ENCODE assay signal across 21 cellular contexts in the genomic region with DNA sequence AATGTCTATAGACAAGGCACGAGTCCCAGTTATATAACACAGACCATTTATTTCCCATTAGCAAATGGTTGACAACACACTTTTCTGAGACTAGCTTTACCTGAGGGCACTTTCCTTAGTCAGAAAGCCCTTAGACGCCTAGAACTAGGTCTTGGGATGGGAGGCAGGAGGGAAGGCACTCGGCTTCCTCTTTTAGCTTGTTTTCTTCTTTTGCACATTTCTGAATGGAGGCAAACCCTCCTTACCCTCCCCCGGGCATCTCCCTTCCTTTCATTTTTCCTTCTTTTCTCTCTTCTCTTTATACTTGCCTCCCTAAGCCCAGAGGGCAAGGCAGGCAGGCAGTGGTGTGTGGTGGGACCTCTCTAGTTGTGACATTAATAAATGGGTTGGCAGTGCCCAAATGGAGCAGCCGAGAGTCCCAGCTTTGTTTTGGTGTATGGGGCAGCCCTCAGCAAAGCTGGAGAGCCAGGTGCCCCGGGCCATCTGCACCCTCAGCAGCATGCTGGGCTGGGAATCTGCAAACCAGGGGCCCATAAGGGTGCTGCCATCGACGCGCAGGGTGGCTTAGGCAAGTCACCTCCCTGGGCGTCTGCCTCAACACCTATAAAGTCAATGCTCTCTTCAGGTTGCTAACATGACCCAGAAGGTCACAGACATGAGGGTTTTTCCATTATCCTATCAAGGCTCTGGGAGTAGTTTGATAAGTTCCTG. TPM values are rescaled to one million over a fixed set of nuclear protein-coding genes. Genes with fewer than 3 reads are reported as not detected.
"Had no signal": no experiment of that assay in that cellular context is flagged by ENCODE, and none has a peak within 500 bp of the region (broad histone marks: within the 10 kb centered on the region; RNA-seq: fewer than 3 reads in every experiment).

No MANE protein-coding gene starts in this region.

- H3K9me3 Mint-ChIP-seq: activated CD8-positive, alpha-beta T cell treated with anti-CD3 and anti-CD28 coated beads for 36 hours; activated naive CD4-positive, alpha-beta T cell treated with anti-CD3 and anti-CD28 coated beads, Interleukin-2, amount 50 U/mL, for 72 hours; naive B cell; neural progenitor cell; stimulated activated memory B cell treated with anti-CD40 and anti-IgM and Interleukin-4, amounts not matched to agents 10 μg/mL and 1 μg/mL and 100 μg/mL, for 72 hours had no signal

- H3K4me3 ChIP-seq: adrenal gland, left lung, neural progenitor cell, ovary, thoracic aorta, upper lobe of right lung had no signal

- H3K27me3 Mint-ChIP-seq: activated CD8-positive, alpha-beta T cell treated with anti-CD3 and anti-CD28 coated beads for 36 hours; naive B cell; stimulated activated memory B cell treated with anti-CD40 and anti-IgM and Interleukin-4, amounts not matched to agents 10 μg/mL and 1 μg/mL and 100 μg/mL, for 72 hours had no signal

- H3K36me3 Mint-ChIP-seq: activated naive CD4-positive, alpha-beta T cell treated with anti-CD3 and anti-CD28 coated beads, Interleukin-2, amount 50 U/mL, for 72 hours had no signal

- H3K27me3 ChIP-seq: adrenal gland, left lung, neural progenitor cell, ovary, upper lobe of right lung had no signal

- H3K4me1 ChIP-seq: adrenal gland, neural progenitor cell had no signal

- H3K4me3 Mint-ChIP-seq: activated CD8-positive, alpha-beta T cell treated with anti-CD3 and anti-CD28 coated beads for 36 hours; naive B cell; neural progenitor cell; stimulated activated memory B cell treated with anti-CD40 and anti-IgM and Interleukin-4, amounts not matched to agents 10 μg/mL and 1 μg/mL and 100 μg/mL, for 72 hours had no signal

- ATAC-seq: activated CD8-positive, alpha-beta T cell treated with anti-CD3 and anti-CD28 coated beads for 36 hours; activated naive CD4-positive, alpha-beta T cell treated with anti-CD3 and anti-CD28 coated beads, Interleukin-2, amount 50 U/mL, for 72 hours; left lung; sciatic nerve; stimulated activated memory B cell treated with anti-CD40 and anti-IgM and Interleukin-4, amounts not matched to agents 10 μg/mL and 1 μg/mL and 100 μg/mL, for 72 hours; upper lobe of right lung had no signal

- DNase-seq: activated CD4-positive, alpha-beta T cell treated with anti-CD3 and anti-CD28 coated beads for 48 hours; activated CD4-positive, CD25-positive, alpha-beta regulatory T cell; activated CD8-positive, alpha-beta T cell treated with anti-CD3 and anti-CD28 coated beads for 36 hours; activated effector memory CD4-positive, alpha-beta T cell treated with Interleukin-2 at 50 U/mL for 16 hours; activated T-cell treated with anti-CD3 and anti-CD28 coated beads, Interleukin-2, amount 50 U/mL, for 48 hours; cerebellar nuclear complex; cortex of kidney; kidney; left lung; naive B cell; ovary; stimulated activated CD4-positive, alpha-beta T cell treated with anti-CD3 and anti-CD28 coated beads, Interleukin-4, amount 100 ng/mL, for 24 hours; upper lobe of right lung had no signal

- H3K27ac ChIP-seq: adrenal gland, left lung, neural progenitor cell, ovary, thoracic aorta, upper lobe of right lung had no signal

- H3K36me3 ChIP-seq: adrenal gland, neural progenitor cell, ovary, thoracic aorta, upper lobe of right lung had no signal

- H3K27ac Mint-ChIP-seq: activated CD8-positive, alpha-beta T cell treated with anti-CD3 and anti-CD28 coated beads for 36 hours; activated naive CD4-positive, alpha-beta T cell treated with anti-CD3 and anti-CD28 coated beads, Interleukin-2, amount 50 U/mL, for 72 hours; neural progenitor cell had no signal

- H3K9me3 ChIP-seq: adrenal gland, left lung, ovary, thoracic aorta, upper lobe of right lung had no signal

RNA-seq across cellular contexts. Expression of gene BCL2L10, which starts 21.1 kb away (rescaled TPM):
- total RNA-seq: activated CD8-positive, alpha-beta T cell treated with anti-CD3 and anti-CD28 coated beads for 36 hours; activated naive CD4-positive, alpha-beta T cell treated with anti-CD3 and anti-CD28 coated beads, Interleukin-2, amount 50 U/mL, for 72 hours; astrocyte; mononuclear cell; sciatic nerve; thoracic aorta; upper lobe of right lung had no signal
